18 cellular contexts compared by ENCODE assay signal in the genomic region with DNA sequence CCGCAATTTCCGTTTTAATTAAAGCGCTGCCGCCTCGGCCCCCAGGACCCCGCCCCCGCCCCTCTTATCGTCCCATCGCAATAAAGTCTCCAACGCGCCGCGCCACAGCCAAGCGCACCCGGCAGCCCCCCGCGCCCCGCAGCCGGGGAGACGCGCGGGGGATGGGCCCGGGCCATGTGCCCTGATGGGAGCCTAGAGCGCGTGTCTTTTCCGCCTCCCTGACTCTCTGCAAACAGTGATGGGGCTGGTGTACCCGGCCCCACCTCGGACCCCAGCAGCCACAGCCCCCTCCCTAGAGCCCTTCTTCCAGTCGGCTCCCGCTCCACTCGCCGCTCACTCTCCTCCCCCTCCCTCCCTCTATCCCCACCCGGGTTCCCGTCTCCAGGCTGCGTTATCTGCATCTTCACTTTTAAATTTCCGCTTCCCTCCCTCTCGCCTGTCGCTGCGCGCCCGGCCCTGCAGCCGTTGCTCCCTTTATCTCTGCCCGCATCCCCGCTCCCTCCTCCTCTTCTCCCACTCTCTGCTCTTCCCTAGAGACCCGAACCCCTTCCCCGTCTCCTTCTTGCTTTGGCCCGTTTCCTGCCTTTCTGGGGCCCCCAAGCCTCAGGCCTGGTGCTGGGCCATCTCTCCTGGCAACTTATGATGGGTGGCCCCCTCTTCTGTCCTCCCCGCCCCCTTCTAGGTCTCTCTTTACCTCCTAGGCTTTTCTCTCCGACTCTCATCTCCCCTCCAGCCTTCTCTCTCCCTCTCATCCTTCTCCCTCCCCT. TPM values are rescaled to one million over a fixed set of nuclear protein-coding genes. Genes with fewer than 3 reads are reported as not detected.
A peak's percentile ranks its signal among the peaks of the same experiment; 100 is the strongest.
DNase-seq lines count a peak whose midpoint lies in the region; TF ChIP-seq lines count a peak whose summit lies in the region.
"Had no signal": no experiment of that assay in that cellular context is flagged by ENCODE, and none has a peak within 500 bp of the region (broad histone marks: within the 10 kb centered on the region; RNA-seq: fewer than 3 reads in every experiment).

No MANE protein-coding gene starts in this region.

- peaks cover 12% of the 10 kb centered on the region for H3K4me1 Mint-ChIP-seq in neural progenitor cell

- H3K79me2 ChIP-seq in Loucy (ENCODE audit: insufficient read depth, low read length) = no peaks in the 10 kb centered on the region
- no peaks in the 10 kb centered on the region for H3K79me2 ChIP-seq in neural progenitor cell (ENCODE audit: low read depth)

- peaks cover 1% of the 10 kb centered on the region for H3K9me3 Mint-ChIP-seq in neural progenitor cell
- H3K9me3 Mint-ChIP-seq: T-cell had no signal

- H3K4me1 ChIP-seq in Loucy (ENCODE audit: insufficient read depth, low read length, poor library complexity, severe bottlenecking) (peaks cover 4% of the 10 kb centered on the region), neural progenitor cell (peaks cover 14% of the 10 kb centered on the region), esophagus squamous epithelium (peaks cover 26 to 46% (median 29%) of the 10 kb centered on the region in 3 donors)

- peaks cover 84% of the 10 kb centered on the region for H3K27me3 Mint-ChIP-seq in neural progenitor cell (ENCODE audit: insufficient read depth, low read depth)

- H4K20me1 ChIP-seq in Loucy (ENCODE audit: insufficient read depth, low read length, poor library complexity, severe bottlenecking) (no peaks in the 10 kb centered on the region), neural progenitor cell (ENCODE audit: low read depth) (peaks cover 91% of the 10 kb centered on the region)

- no peaks in the 10 kb centered on the region for H3K36me3 Mint-ChIP-seq in neural progenitor cell
- H3K36me3 Mint-ChIP-seq: T-cell had no signal

- H3K4me2 ChIP-seq in Loucy (ENCODE audit: low read depth, low read length, poor library complexity, severe bottlenecking) (peak overlapping the region; percentile 73), neural progenitor cell (peak overlapping the region; percentile 77)
- H3K4me2 ChIP-seq: PC-9, smooth muscle cell had no signal

- no peak overlapping the region for H3K27ac ChIP-seq in coronary artery
- no peak overlapping the region for H3K27ac ChIP-seq in neural progenitor cell
- no peak overlapping the region for H3K27ac ChIP-seq in esophagus squamous epithelium
- H3K27ac ChIP-seq: brain microvascular endothelial cell, PC-9, thyroid gland had no signal

- no peak for TF ChIP-seq CTCF in Loucy (conservative IDR thresholded peaks at IDR 0.05; ENCODE audit: low read length)
- no peak for TF ChIP-seq CTCF in coronary artery (IDR thresholded peaks at IDR 0.05)
- no peak for TF ChIP-seq CTCF in neural progenitor cell (IDR thresholded peaks at IDR 0.05)
- TF ChIP-seq CTCF in esophagus squamous epithelium (IDR thresholded peaks at IDR 0.05) = no peak

- no peak overlapping the region for H3K27ac Mint-ChIP-seq in neural progenitor cell
- H3K27ac Mint-ChIP-seq: T-cell had no signal

- H3F3A ChIP-seq in Loucy (ENCODE audit: low read depth) (no peaks in the 10 kb centered on the region), neural progenitor cell (ENCODE audit: low read depth) (peaks cover 7% of the 10 kb centered on the region)

- H3K9me3 ChIP-seq in Loucy (ENCODE audit: insufficient read depth, low read depth, low read length) (no peaks in the 10 kb centered on the region), neural progenitor cell (ENCODE audit: low read depth) (no peaks in the 10 kb centered on the region), esophagus squamous epithelium (no peaks in the 10 kb centered on the region)
- H3K9me3 ChIP-seq: thyroid gland had no signal

- no peaks in the 10 kb centered on the region for H3K36me3 ChIP-seq in Loucy (ENCODE audit: insufficient read depth, low read length)
- no peaks in the 10 kb centered on the region for H3K36me3 ChIP-seq in neural progenitor cell
- no peaks in the 10 kb centered on the region for H3K36me3 ChIP-seq in esophagus squamous epithelium
- H3K36me3 ChIP-seq: brain microvascular endothelial cell, thyroid gland had no signal

- H3K4me3 ChIP-seq in Loucy (ENCODE audit: low read length, poor library complexity, severe bottlenecking) = peak overlapping the region; percentile 64
- H3K4me3 ChIP-seq in coronary artery = peak overlapping the region; percentile 46
- peak overlapping the region; percentile 32 for H3K4me3 ChIP-seq in neural progenitor cell
- peak overlapping the region in 1 of 4 donors; percentile 36 for H3K4me3 ChIP-seq in esophagus squamous epithelium
- H3K4me3 ChIP-seq: PC-9, smooth muscle cell, thyroid gland had no signal

- no peak overlapping the region for H3K4me3 Mint-ChIP-seq in neural progenitor cell

- WGBS in esophagus squamous epithelium, 2 donors = 16 to 17% methylated on average over 24 to 27 of the region's 49 CpGs

- TF ChIP-seq POLR2A in esophagus squamous epithelium (IDR thresholded peaks at IDR 0.05) = no peak

- H3K9ac ChIP-seq in Loucy (ENCODE audit: low read depth, low read length, poor library complexity, severe bottlenecking) (no peak overlapping the region), neural progenitor cell (no peak overlapping the region)

- H2AFZ ChIP-seq in Loucy (ENCODE audit: low read length) = no peak overlapping the region
- no peak overlapping the region for H2AFZ ChIP-seq in neural progenitor cell (replicated peaks)
- H2AFZ ChIP-seq: PC-9 had no signal

- H3K27me3 ChIP-seq in Loucy (ENCODE audit: insufficient read depth, low read length, poor library complexity, severe bottlenecking) (no peaks in the 10 kb centered on the region), neural progenitor cell (peaks cover 100% of the 10 kb centered on the region), esophagus squamous epithelium (peaks cover 32 to 100% (median 69%) of the 10 kb centered on the region in 4 donors)

- intact Hi-C loops in esophagus squamous epithelium (cut with DNase I) = no loop called here

- no peaks in the 10 kb centered on the region for H3K9me2 ChIP-seq in Loucy (replicated peaks; ENCODE audit: low read depth, low read length)

- DNase-seq in NCI-H1417 (lab: John Stamatoyannopoulos, UW) (peak in 2 of 3 experiments; percentile 60 to 61), NCI-H1417 treated with DMSO at 0.1 percent for 48 hours (lab: John Stamatoyannopoulos, UW) (no peak), coronary artery (ENCODE audit: low spot score) (no peak), neural progenitor cell (ENCODE audit: low spot score) (no peak), esophagus squamous epithelium (lab: John Stamatoyannopoulos, UW) (no peak), NK-92 (lab: John Stamatoyannopoulos, UW; ENCODE audit: unreplicated experiment) (no peak), GDM1 (lab: John Stamatoyannopoulos, UW) (no peak)
- DNase-seq: ACHN; activated CD4-positive, alpha-beta T cell treated with anti-CD3 and anti-CD28 coated beads, Interleukin-2, amount 50 U/mL, for 4 hours; activated gamma-delta T cell; brain microvascular endothelial cell; NCI-H226; PC-9; T-cell; thyroid gland had no signal

RNA-seq across cellular contexts. Expression of a gene that starts 0.5 kb away (rescaled TPM):
- total RNA-seq in neural progenitor cell (ENCODE audit: low replicate concordance) (not detected in 2 replicates), esophagus squamous epithelium (1 to 10 TPM in 1 of 4 donors, not detected in 3; 2.1 TPM)
- total RNA-seq: lung microvascular endothelial cell, PC-9, smooth muscle cell, T-cell, thyroid gland had no signal

RNA-seq across cellular contexts. Expression of a gene that starts 7.7 kb away (rescaled TPM):
- total RNA-seq in neural progenitor cell (ENCODE audit: low replicate concordance) (not detected in 2 replicates), esophagus squamous epithelium (not detected)
- total RNA-seq: lung microvascular endothelial cell, PC-9, smooth muscle cell, T-cell, thyroid gland had no signal

RNA-seq across cellular contexts. Expression of a gene that starts 26.0 kb away (rescaled TPM):
- 0.09 TPM in 1 of 2 replicates, not detected in the other for total RNA-seq in neural progenitor cell (ENCODE audit: low replicate concordance)
- not detected for total RNA-seq in esophagus squamous epithelium
- total RNA-seq: lung microvascular endothelial cell, smooth muscle cell, T-cell had no signal

RNA-seq across cellular contexts. Expression of a gene that starts 55.8 kb away (rescaled TPM):
- 0.22 and 0.80 TPM in 2 replicates for total RNA-seq in neural progenitor cell (ENCODE audit: low replicate concordance)
- total RNA-seq in esophagus squamous epithelium = under 1 TPM in 1 of 4 donors, not detected in 3; 0.19 TPM
- total RNA-seq: lung microvascular endothelial cell, PC-9, smooth muscle cell had no signal

Comparison
In these comparisons a context has a peak if more than half of its experiments do, and no peak if none do; other contexts are left out.
1. DNase-seq: peak in NCI-H1417 (2 of 3); none in NCI-H1417 treated with DMSO at 0.1 percent for 48 hours (single experiment), coronary artery (single experiment), neural progenitor cell (single experiment), esophagus squamous epithelium (single experiment), NK-92 (single experiment) and GDM1 (single experiment).